9 cellular contexts compared by ENCODE assay signal in the genomic region with DNA sequence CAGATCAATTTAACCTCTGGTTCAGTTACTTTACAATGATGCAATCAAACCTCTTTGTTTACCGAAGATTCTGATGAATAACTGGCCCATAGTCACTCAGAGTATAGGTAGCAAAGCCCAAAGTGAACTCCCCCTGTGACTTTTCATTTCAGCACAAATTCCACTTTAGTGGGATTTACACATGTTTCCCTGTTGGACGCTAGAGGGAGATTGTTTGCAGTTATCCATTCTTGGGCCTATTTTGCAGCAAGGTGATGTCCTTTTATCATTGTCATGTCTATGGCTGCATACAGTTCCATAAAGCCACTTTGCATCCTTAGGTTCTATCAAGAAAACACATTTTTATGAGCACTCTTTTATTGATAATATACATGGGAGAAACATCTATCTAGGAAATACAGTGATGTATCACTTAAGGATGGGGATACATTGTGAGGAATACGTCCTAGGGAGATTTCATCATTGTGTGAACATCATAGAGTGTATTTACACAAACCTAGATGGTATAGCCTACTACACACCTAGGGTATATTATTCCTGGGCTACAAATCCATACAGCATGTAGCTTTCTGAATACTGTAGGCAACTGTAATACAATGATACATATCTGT. TPM values are rescaled to one million over a fixed set of nuclear protein-coding genes. Genes with fewer than 3 reads are reported as not detected.
DNase-seq lines count a peak whose midpoint lies in the region; ATAC-seq, FAIRE-seq and TF ChIP-seq lines count a peak whose summit lies in the region.
"Had no signal": no experiment of that assay in that cellular context is flagged by ENCODE, and none has a peak within 500 bp of the region (broad histone marks: within the 10 kb centered on the region; RNA-seq: fewer than 3 reads in every experiment).

No MANE protein-coding gene starts in this region.

- no peak overlapping the region for H3K27ac Mint-ChIP-seq in activated CD4-positive, alpha-beta memory T cell treated with anti-CD3 and anti-CD28 coated beads, Interleukin-2, amount 10 ng/mL, durations not matched to agents 7 days and 5 days
- H3K27ac Mint-ChIP-seq in activated naive CD8-positive, alpha-beta T cell treated with anti-CD3 and anti-CD28 coated beads for 36 hours, result no peak overlapping the region

- intact Hi-C loops in PC-9 (cut with micrococcal nuclease; ENCODE audit: unreplicated experiment), result no loop called here

- no peaks in the 10 kb centered on the region for H3K36me3 ChIP-seq in PC-9 (ENCODE audit: low read depth)

- H3K4me2 ChIP-seq in PC-9, result no peak overlapping the region

- H2AFZ ChIP-seq in PC-9, result no peak overlapping the region

- H3K9me2 ChIP-seq in PC-9 (ENCODE audit: insufficient read depth), result no peaks in the 10 kb centered on the region

- H3K9me3 ChIP-seq in PC-9 (ENCODE audit: insufficient read depth, low read depth), result no peaks in the 10 kb centered on the region

- TF ChIP-seq CTCF in PC-9 (conservative IDR thresholded peaks at IDR 0.05), result peak; percentile 50

- no peaks in the 10 kb centered on the region for H3K36me3 Mint-ChIP-seq in activated CD4-positive, alpha-beta memory T cell treated with anti-CD3 and anti-CD28 coated beads, Interleukin-2, amount 10 ng/mL, durations not matched to agents 7 days and 5 days (ENCODE audit: low read depth)
- H3K36me3 Mint-ChIP-seq in activated naive CD8-positive, alpha-beta T cell treated with anti-CD3 and anti-CD28 coated beads for 36 hours, result no peaks in the 10 kb centered on the region

- DNase-seq in PC-9 (no peak), fibroblast of peridontal ligament (ENCODE audit: extremely low read depth) (peak; percentile 29), A172 (ENCODE audit: low spot score) (no peak), GM12892 (ENCODE audit: insufficient read length) (no peak)
- DNase-seq in activated CD4-positive, alpha-beta memory T cell treated with anti-CD3 and anti-CD28 coated beads, Interleukin-2, amount 10 ng/mL, durations not matched to agents 7 days and 5 days, result no peak
- DNase-seq in activated naive CD8-positive, alpha-beta T cell treated with anti-CD3 and anti-CD28 coated beads for 36 hours, result no peak
- DNase-seq: NCI-H1930 had no signal

- H3K27me3 ChIP-seq in PC-9 (ENCODE audit: insufficient read depth, low read depth), result no peaks in the 10 kb centered on the region

- no peak overlapping the region for H3K27ac ChIP-seq in PC-9

- H3K4me1 ChIP-seq in PC-9 (replicated peaks; ENCODE audit: insufficient read depth), result no peaks in the 10 kb centered on the region

- no TSS peak for BruUV-seq in PC-9 (replicated peaks; lab: Mats Ljungman, UMichigan)

- H3K27me3 Mint-ChIP-seq in activated CD4-positive, alpha-beta memory T cell treated with anti-CD3 and anti-CD28 coated beads, Interleukin-2, amount 10 ng/mL, durations not matched to agents 7 days and 5 days, result no peaks in the 10 kb centered on the region
- no peaks in the 10 kb centered on the region for H3K27me3 Mint-ChIP-seq in activated naive CD8-positive, alpha-beta T cell treated with anti-CD3 and anti-CD28 coated beads for 36 hours

- no peak overlapping the region for H3K4me3 ChIP-seq in PC-9

- H3K79me2 ChIP-seq in PC-9 (ENCODE audit: low read depth), result no peaks in the 10 kb centered on the region

- FAIRE-seq in A204.1 (lab: Jason Lieb, UNC), result peak; percentile 47
- no peak for FAIRE-seq in GM12892 (lab: Jason Lieb, UNC)

- H3K4me1 Mint-ChIP-seq in activated CD4-positive, alpha-beta memory T cell treated with anti-CD3 and anti-CD28 coated beads, Interleukin-2, amount 10 ng/mL, durations not matched to agents 7 days and 5 days, result no peaks in the 10 kb centered on the region
- H3K4me1 Mint-ChIP-seq in activated naive CD8-positive, alpha-beta T cell treated with anti-CD3 and anti-CD28 coated beads for 36 hours, result no peaks in the 10 kb centered on the region

- ATAC-seq in GM18867 (IDR thresholded peaks at IDR 0.05; ENCODE audit: unreplicated experiment), result peak; percentile 64

- CTCF ChIA-PET in PC-9 (lab: Charles Lee), result interaction anchor here (1.0 kb wide), 1 partner anchor 330 kb away, joined by 3 read pairs; no protein-coding TSS in a partner anchor
- CTCF ChIA-PET in activated CD4-positive, alpha-beta memory T cell treated with anti-CD3 and anti-CD28 coated beads, Interleukin-2, amount 10 ng/mL, durations not matched to agents 7 days and 5 days (lab: Charles Lee), result no interaction called here

- H3K4me3 Mint-ChIP-seq in activated CD4-positive, alpha-beta memory T cell treated with anti-CD3 and anti-CD28 coated beads, Interleukin-2, amount 10 ng/mL, durations not matched to agents 7 days and 5 days, result no peak overlapping the region
- no peak overlapping the region for H3K4me3 Mint-ChIP-seq in activated naive CD8-positive, alpha-beta T cell treated with anti-CD3 and anti-CD28 coated beads for 36 hours

- POLR2A ChIA-PET in PC-9 (lab: Charles Lee; ENCODE audit: unreplicated experiment), result no interaction called here
- POLR2A ChIA-PET in activated CD4-positive, alpha-beta memory T cell treated with anti-CD3 and anti-CD28 coated beads, Interleukin-2, amount 10 ng/mL, durations not matched to agents 7 days and 5 days (lab: Charles Lee), result no interaction called here

- TF ChIP-seq POLR2A in GM12892 (IDR thresholded peaks at IDR 0.05; ENCODE audit: low read depth, low read length), result no peak

- no peaks in the 10 kb centered on the region for H4K20me1 ChIP-seq in PC-9 (ENCODE audit: insufficient read depth)

- H3F3A ChIP-seq in PC-9 (ENCODE audit: insufficient read depth, low read depth), result no peaks in the 10 kb centered on the region

- peaks cover 3% of the 10 kb centered on the region for H3K9me3 Mint-ChIP-seq in activated CD4-positive, alpha-beta memory T cell treated with anti-CD3 and anti-CD28 coated beads, Interleukin-2, amount 10 ng/mL, durations not matched to agents 7 days and 5 days
- H3K9me3 Mint-ChIP-seq in activated naive CD8-positive, alpha-beta T cell treated with anti-CD3 and anti-CD28 coated beads for 36 hours, result peaks cover 2% of the 10 kb centered on the region

RNA-seq across cellular contexts. Expression of a gene that starts 14.5 kb away (rescaled TPM):
- not detected in 2 replicates for total RNA-seq in PC-9 (2021)
- 0.22 TPM in 1 of 2 replicates, not detected in the other for total RNA-seq in A172 (2014; rRNA removed; shearing (Covaris generic))
- not detected for polyA plus RNA-seq in GM12892 (2012; ENCODE audit: missing spikeins)
- not detected for total RNA-seq in activated CD4-positive, alpha-beta memory T cell treated with anti-CD3 and anti-CD28 coated beads, Interleukin-2, amount 10 ng/mL, durations not matched to agents 7 days and 5 days
- not detected for total RNA-seq in activated naive CD8-positive, alpha-beta T cell treated with anti-CD3 and anti-CD28 coated beads for 36 hours
